Comparison of ENCODE assay signal across 28 cellular contexts in genomic region chr10:86391236-86391840, GRCh38. TPM values are rescaled to one million over a fixed set of nuclear protein-coding genes. Genes with fewer than 3 reads are reported as not detected.
DNase-seq lines count a peak whose midpoint lies in the region; ATAC-seq, FAIRE-seq and TF ChIP-seq lines count a peak whose summit lies in the region.
"Had no signal": no experiment of that assay in that cellular context is flagged by ENCODE, and none has a peak within 500 bp of the region (broad histone marks: within the 10 kb centered on the region; RNA-seq: fewer than 3 reads in every experiment).

No MANE protein-coding gene starts in this region.

- POLR2A ChIA-PET in H1 (lab: Charles Lee; ENCODE audit: partially characterized antibody): interaction anchor here (1.0 kb wide), 1 partner anchor 117 kb away, joined by 3 read pairs; no protein-coding TSS in a partner anchor

- H4K20me1 ChIP-seq in BLaER1: no peaks in the 10 kb centered on the region
- H4K20me1 ChIP-seq in H1 (replicated peaks in 1 of 2; ENCODE audit: control insufficient read depth in 1 of 2, insufficient read depth in 2 of 2, low read length in 2 of 2): peaks cover 0 to 2% of the 10 kb centered on the region in 2 experiments

- H2BK120ac ChIP-seq in H1 (replicated peaks; ENCODE audit: low read depth, low read length): no peak overlapping the region

- H3K27ac ChIP-seq in BLaER1: peak overlapping the region; percentile 42; the same call in 1 of the 2 replicates
- H3K27ac ChIP-seq in H1 (ENCODE audit: low read depth, low read length): no peak overlapping the region
- H3K27ac ChIP-seq: esophagus muscularis mucosa, foreskin keratinocyte, HL-60, parathyroid adenoma, right lobe of liver, RWPE1 had no signal

- H3K27me3 ChIP-seq in BLaER1 (no peaks in the 10 kb centered on the region), H1 (replicated peaks in 1 of 4; ENCODE audit: control insufficient read depth in 3 of 4, extremely low read depth in 1 of 4, insufficient read depth in 3 of 4, low read length in 3 of 4) (peaks cover 0 to 15% (median 11%) of the 10 kb centered on the region in 4 experiments; a peak in 4 of 7 replicates)
- H3K27me3 ChIP-seq: right lobe of liver had no signal

- H3K9me3 ChIP-seq in BLaER1 (peaks cover 5% of the 10 kb centered on the region; the same call in 1 of the 2 replicates), H1 (ENCODE audit: insufficient read depth in 2 of 2, low read depth in 1 of 2, low read length in 1 of 2) (no peaks in the 10 kb centered on the region)
- H3K9me3 ChIP-seq: esophagus muscularis mucosa, right lobe of liver had no signal

- no peaks in the 10 kb centered on the region for H3K79me1 ChIP-seq in H1 (ENCODE audit: low read depth, low read length)

- H2AK5ac ChIP-seq in H1 (ENCODE audit: low read depth, low read length): no peak overlapping the region

- H2BK5ac ChIP-seq in H1 (ENCODE audit: low read depth, low read length): 0 out of 2 replicates have a peak overlapping the region, but pooled peaks have one; percentile 31

- no peaks in the 10 kb centered on the region for H3K79me2 ChIP-seq in H1 (ENCODE audit: control insufficient read depth in 1 of 2, insufficient read depth in 2 of 2, low read length in 2 of 2)
- H3K79me2 ChIP-seq: parathyroid adenoma had no signal

- H3K9ac ChIP-seq in BLaER1: no peak overlapping the region
- no peak overlapping the region for H3K9ac ChIP-seq in H1 (replicated peaks in 1 of 4; ENCODE audit: extremely low read depth in 1 of 4, low read depth in 3 of 4, low read length in 3 of 4)
- H3K9ac ChIP-seq: parathyroid adenoma had no signal

- H2AFZ ChIP-seq in H1 (ENCODE audit: low read length): no peak overlapping the region
- H2AFZ ChIP-seq: GM23338, parathyroid adenoma had no signal

- H3K4me2 ChIP-seq in BLaER1 (peak overlapping the region; percentile 66), H1 (ENCODE audit: insufficient read depth in 1 of 2, low read depth in 2 of 2, low read length in 2 of 2) (no peak overlapping the region)
- H3K4me2 ChIP-seq: GM23338 had no signal

- WGBS in H1 (ENCODE audit: extremely low coverage in 1 of 2, insufficient coverage in 1 of 2, insufficient read length in 1 of 2, insufficient replicate concordance in 2 of 2, low coverage in 1 of 2, low lambda C conversion rate in 2 of 2, missing lambda C conversion rate in 1 of 2), 2 experiments: 85% methylated on average over 8 of the region's 8 CpGs; no CpG with 5 or more reads in 1 of the 2 experiments

- H3K14ac ChIP-seq in H1 (ENCODE audit: insufficient read length): no peak overlapping the region

- TF ChIP-seq CTCF in GM12864 (IDR thresholded peaks at IDR 0.05; ENCODE audit: low read depth, low read length, missing control alignments): no peak
- TF ChIP-seq CTCF in H1 (IDR thresholded peaks at IDR 0.05; ENCODE audit: control extremely low read depth in 1 of 3, insufficient read depth in 1 of 3, low read depth in 1 of 3, low read length in 3 of 3): no peak

- H3K23ac ChIP-seq in H1 (ENCODE audit: insufficient read length): no peak overlapping the region

- no peak for TF ChIP-seq EP300 in H1 (IDR thresholded peaks at IDR 0.05; ENCODE audit: borderline replicate concordance in 1 of 2, low read depth in 2 of 2, low read length in 2 of 2)

- no peak for ATAC-seq in GM18861 (IDR thresholded peaks at IDR 0.05; ENCODE audit: unreplicated experiment)
- ATAC-seq in GM18858 (IDR thresholded peaks at IDR 0.05; ENCODE audit: unreplicated experiment): no peak
- ATAC-seq: activated naive CD8-positive, alpha-beta T cell treated with anti-CD3 and anti-CD28 coated beads, Interleukin-2, amount 50 U/mL, for 24 hours; GM23338; right lobe of liver; stimulated activated effector memory CD8-positive, alpha-beta T cell treated with anti-CD3 and anti-CD28 coated beads, Interleukin-12 subunit alpha, Interleukin-12 subunit beta, amount 100 ng/mL, for 72 hours had no signal

- no peak overlapping the region; the same call in 1 of the 2 replicates for H4K8ac ChIP-seq in H1 (ENCODE audit: extremely low read depth, insufficient read depth, low read length)

- FAIRE-seq in H1 (lab: Jason Lieb, UNC): no peak

- no peak overlapping the region for H2BK20ac ChIP-seq in H1 (ENCODE audit: low read length)

- H3K56ac ChIP-seq in H1 (replicated peaks; ENCODE audit: insufficient read length, low read depth, low read length): no peak overlapping the region

- H4K5ac ChIP-seq in H1 (ENCODE audit: insufficient read length, low read depth, low read length): no peak overlapping the region

- no peak overlapping the region for H4K91ac ChIP-seq in H1 (replicated peaks; ENCODE audit: insufficient read length, low read length)

- no peak for DNase-seq in GM12864 (ENCODE audit: low read depth)
- DNase-seq in NCI-H2171 treated with DMSO at 0.1 percent for 48 hours (lab: John Stamatoyannopoulos, UW): peak; percentile 79
- peak in 1 of 2 experiments; percentile 35 for DNase-seq in H1 (ENCODE audit: low read depth in 1 of 2, low spot score in 2 of 2)
- no peak for DNase-seq in pons (ENCODE audit: low spot score)
- DNase-seq: activated CD4-positive, alpha-beta T cell treated with anti-CD3 and anti-CD28 coated beads, Interleukin-2, amount 50 U/mL, for 4 hours; activated CD8-positive, alpha-beta memory T cell treated with anti-CD3 and anti-CD28 coated beads, Interleukin-2, amount 50 U/mL, for 4 hours; activated naive CD8-positive, alpha-beta T cell treated with anti-CD3 and anti-CD28 coated beads, Interleukin-2, amount 50 U/mL, for 24 hours; CD4-positive, CD25-positive, alpha-beta regulatory T cell; dermis blood vessel endothelial cell; HFFc6; Kasumi-1; MV-4-11; NCI-H1694; NCI-H510A treated with DMSO at 0.1 percent for 48 hours; stimulated activated CD4-positive, alpha-beta T cell treated with anti-CD3 and anti-CD28 coated beads, Interleukin-4, amount 100 ng/mL, for 24 hours; T-helper 1 cell had no signal

- no peak overlapping the region for H3K4ac ChIP-seq in H1 (replicated peaks; ENCODE audit: insufficient read length, low read depth, low read length)

- H3K18ac ChIP-seq in H1 (ENCODE audit: extremely low read depth, low read length): no peak overlapping the region

- TF ChIP-seq RAD21 in H1 (IDR thresholded peaks at IDR 0.05 in 1 of 2, conservative IDR thresholded peaks at IDR 0.05 in 1 of 2; ENCODE audit: low read depth in 2 of 2, low read length in 2 of 2): no peak

- H3K36me3 ChIP-seq in BLaER1 (no peaks in the 10 kb centered on the region), H1 (ENCODE audit: control insufficient read depth in 2 of 4, insufficient read depth in 4 of 4, low read length in 3 of 4) (no peaks in the 10 kb centered on the region)
- H3K36me3 ChIP-seq: esophagus muscularis mucosa, right lobe of liver had no signal

- no peak overlapping the region for H2BK15ac ChIP-seq in H1 (ENCODE audit: low read length)

- no peak overlapping the region for H2BK12ac ChIP-seq in H1 (ENCODE audit: low read depth, low read length)

- H3K4me3 ChIP-seq in BLaER1 (no peak overlapping the region), GM12864 (ENCODE audit: low read depth, low read length) (peak overlapping the region; percentile 69), H1 (ENCODE audit: extremely low read depth in 1 of 4, insufficient read depth in 2 of 4, low read depth in 3 of 4, low read length in 4 of 4) (no peak overlapping the region)
- H3K4me3 ChIP-seq: esophagus muscularis mucosa, lung, right lobe of liver had no signal

- CTCF ChIA-PET in H1 (lab: Charles Lee; ENCODE audit: partially characterized antibody): interaction anchor here (0.5 to 9.2 kb wide), 12 partner anchors 9 to 1157 kb away, joined by 3 to 54 read pairs (median 3); no protein-coding TSS in a partner anchor

- H3K23me2 ChIP-seq in H1 (ENCODE audit: low read depth, low read length): peaks cover 9% of the 10 kb centered on the region; the same call in 1 of the 2 replicates

- TF ChIP-seq POLR2A in H1 (IDR thresholded peaks at IDR 0.05; ENCODE audit: control extremely low read depth in 1 of 2, low read depth in 2 of 2, low read length in 2 of 2): no peak

- H3K4me1 ChIP-seq in BLaER1 (peaks cover 31% of the 10 kb centered on the region), H1 (replicated peaks in 1 of 4; ENCODE audit: control insufficient read depth in 3 of 4, insufficient read depth in 4 of 4, low read length in 3 of 4) (peaks cover 0 to 16% (median 5%) of the 10 kb centered on the region in 4 experiments; a peak in 5 of 7 replicates)
- H3K4me1 ChIP-seq: foreskin keratinocyte, right lobe of liver had no signal

TF ChIP-seq in H1, 55 proteins besides CTCF, POLR2A, EP300 and RAD21:
- TF ChIP-seq CHD2 (IDR thresholded peaks at IDR 0.05; ENCODE audit: low read length): no peak
- TF ChIP-seq GTF2F1 (IDR thresholded peaks at IDR 0.05; ENCODE audit: borderline replicate concordance, low read depth, low read length): no peak
- TF ChIP-seq RFX5 (IDR thresholded peaks at IDR 0.05; ENCODE audit: borderline replicate concordance, low read depth, low read length): no peak
- no peak for TF ChIP-seq CHD1 (IDR thresholded peaks at IDR 0.05; ENCODE audit: low read depth, low read length)
- TF ChIP-seq EZH2 (IDR thresholded peaks at IDR 0.05; ENCODE audit: low read depth, low read length, severe bottlenecking): no peak
- no peak for TF ChIP-seq TBP (IDR thresholded peaks at IDR 0.05; ENCODE audit: low read depth, low read length)
- no peak for TF ChIP-seq MAFK (IDR thresholded peaks at IDR 0.05; ENCODE audit: low read depth, low read length)
- TF ChIP-seq ZNF274 (IDR thresholded peaks at IDR 0.05; ENCODE audit: borderline replicate concordance, extremely low read depth, low read length): no peak
- TF ChIP-seq JUN (IDR thresholded peaks at IDR 0.05; ENCODE audit: low read depth, low read length): no peak
- TF ChIP-seq JUND (IDR thresholded peaks at IDR 0.05; ENCODE audit: low read length): no peak
- no peak for TF ChIP-seq CEBPB (IDR thresholded peaks at IDR 0.05; ENCODE audit: low read depth, low read length)

RNA-seq across cellular contexts. Expression of gene GRID1, which starts 24.7 kb away (rescaled TPM):
- 0.15 and 0.22 TPM in 2 replicates for total RNA-seq in H1 (2021; fragmentation: NEBNext Ultra II Directional; extraction: Animal tissue kit (Norgen Biotek cat#: 25700))
- polyA plus RNA-seq in H1 (2011; rRNA removed): 0.30 and 0.31 TPM in 2 replicates
- 0.21 TPM for polyA plus RNA-seq in H1 (2011; cell fraction: cytosol; rRNA removed)
- 0.34 TPM for polyA plus RNA-seq in H1 (2011; cell fraction: nucleus; rRNA removed)
- 0.24 to 0.65 TPM (median 0.29 TPM) in 4 replicates for polyA plus RNA-seq in H1 (2012, experiment 1 of 2)
- polyA plus RNA-seq in H1 (2012, experiment 2 of 2): 0.18 TPM
- 0.32 TPM for polyA plus RNA-seq in H1 (2013, experiment 1 of 2)
- polyA plus RNA-seq in H1 (2013, experiment 2 of 2): 0.39 TPM
- 0.88 and 1.3 TPM in 2 replicates for polyA minus RNA-seq in H1 (2011; rRNA and poly(A)+ RNA removed)
- polyA minus RNA-seq in H1 (2011; cell fraction: cytosol; rRNA and poly(A)+ RNA removed): 0.37 TPM
- 2.6 TPM for polyA minus RNA-seq in H1 (2011; cell fraction: nucleus; rRNA and poly(A)+ RNA removed)
- total RNA-seq: CD4-positive, CD25-positive, alpha-beta regulatory T cell; dermis blood vessel endothelial cell; foreskin keratinocyte; HFFc6 had no signal
- polyA plus RNA-seq: CD4-positive, CD25-positive, alpha-beta regulatory T cell; foreskin keratinocyte had no signal
